In the genomic region with DNA sequence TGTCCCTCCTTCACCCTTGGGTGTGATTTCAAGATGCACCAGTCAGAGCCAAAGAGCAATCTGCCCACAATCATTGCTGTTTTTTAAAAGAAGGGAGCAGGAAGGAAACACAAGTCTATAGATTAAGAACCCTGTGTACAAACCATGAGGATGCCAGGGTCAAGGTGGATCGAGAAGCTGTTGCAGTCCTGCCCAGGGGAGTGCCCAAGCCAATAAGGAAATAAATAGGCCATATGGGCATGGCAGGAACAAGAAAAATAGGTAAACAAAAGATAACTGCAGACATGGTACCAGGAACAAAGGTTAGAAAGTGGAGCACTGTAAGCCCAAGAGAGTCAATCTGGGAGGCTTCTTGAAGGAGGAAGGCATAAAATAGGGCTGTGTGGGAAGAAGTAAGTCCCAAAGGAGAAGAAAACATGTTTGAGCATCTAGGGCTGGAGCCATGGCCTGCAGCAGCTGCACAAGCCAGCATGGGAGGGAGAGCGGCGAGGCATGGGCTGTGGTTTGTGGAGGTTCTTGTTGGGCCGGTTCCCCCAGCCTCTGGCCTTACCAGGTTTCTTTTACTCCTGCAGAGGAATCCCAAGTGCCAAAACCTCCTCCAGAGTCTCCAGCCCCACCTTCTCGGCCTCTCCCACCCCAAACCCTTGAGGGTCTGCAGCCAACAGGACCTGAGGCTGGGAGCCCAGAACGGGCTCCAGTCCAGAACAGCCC, we compare ENCODE assay signal across 23 cellular contexts. TPM values are rescaled to one million over a fixed set of nuclear protein-coding genes. Genes with fewer than 3 reads are reported as not detected.
DNase-seq lines count a peak whose midpoint lies in the region; ATAC-seq, FAIRE-seq and TF ChIP-seq lines count a peak whose summit lies in the region.
"Had no signal": no experiment of that assay in that cellular context is flagged by ENCODE, and none has a peak within 500 bp of the region (broad histone marks: within the 10 kb centered on the region; RNA-seq: fewer than 3 reads in every experiment).

No MANE protein-coding gene starts in this region.

- TF ChIP-seq RAD21 in GM12878 (IDR thresholded peaks at IDR 0.05; ENCODE audit: insufficient read depth, low read depth, low read length) = no peak

- SMC1A ChIA-PET in GM12878 (lab: Charles Lee; ENCODE audit: uncharacterized antibody, unreplicated experiment) = interaction anchor here (0.7 to 11.7 kb wide), 15 partner anchors 16 to 353 kb away, joined by 3 to 193 read pairs (median 5); partner anchors contain the start of gene INAVA

- H3K27me3 Mint-ChIP-seq in stimulated activated memory B cell treated with anti-CD40 and anti-IgM and Interleukin-4, amounts not matched to agents 10 μg/mL and 1 μg/mL and 100 μg/mL, for 72 hours = no peaks in the 10 kb centered on the region
- H3K27me3 Mint-ChIP-seq: activated naive CD4-positive, alpha-beta T cell treated with anti-CD3 and anti-CD28 coated beads, Interleukin-2, amount 50 U/mL, for 24 hours had no signal

- H4K20me1 ChIP-seq in GM12878 (ENCODE audit: control insufficient read depth, insufficient read depth) = no peaks in the 10 kb centered on the region

- TF ChIP-seq EP300 in GM12878 (IDR thresholded peaks at IDR 0.05; ENCODE audit: borderline replicate concordance in 1 of 2, control insufficient read depth in 1 of 2, low read depth in 2 of 2, low read length in 2 of 2) = no peak

- POLR2A ChIA-PET in GM12878 (lab: Charles Lee) = interaction anchor here (0.7 to 6.3 kb wide), 9 partner anchors 12 to 113 kb away, joined by 3 to 60 read pairs (median 10); partner anchors contain the start of gene INAVA

- RAD21 ChIA-PET in GM12878 (lab: Charles Lee; ENCODE audit: unreplicated experiment) = interaction anchor here (0.6 to 5.5 kb wide), 17 partner anchors 12 to 286 kb away, joined by 3 to 53 read pairs (median 7); partner anchors contain the start of gene INAVA

- H3K4me1 ChIP-seq in GM12878 (ENCODE audit: control insufficient read depth, insufficient read depth, low read length) = peaks cover 15% of the 10 kb centered on the region

- TF ChIP-seq POLR2A in GM12878 (IDR thresholded peaks at IDR 0.05; ENCODE audit: low read depth, low read length) = no peak

- peaks cover 7% of the 10 kb centered on the region for H3K36me3 Mint-ChIP-seq in stimulated activated memory B cell treated with anti-CD40 and anti-IgM and Interleukin-4, amounts not matched to agents 10 μg/mL and 1 μg/mL and 100 μg/mL, for 72 hours
- H3K36me3 Mint-ChIP-seq: activated naive CD4-positive, alpha-beta T cell treated with anti-CD3 and anti-CD28 coated beads, Interleukin-2, amount 50 U/mL, for 24 hours; CD8-positive, alpha-beta T cell had no signal

- TF ChIP-seq CTCF in GM13977 (IDR thresholded peaks at IDR 0.05; ENCODE audit: extremely low read depth, insufficient read depth, missing control alignments) = no peak
- no peak for TF ChIP-seq CTCF in GM12878 (IDR thresholded peaks at IDR 0.05 in 2 of 3, conservative IDR thresholded peaks at IDR 0.05 in 1 of 3; ENCODE audit: control insufficient read depth in 2 of 3, extremely low read depth in 1 of 3, insufficient read depth in 1 of 3, low read depth in 3 of 3, low read length in 3 of 3)

- no peak overlapping the region for H3K4me2 ChIP-seq in GM12878 (ENCODE audit: control insufficient read depth, insufficient read depth)
- H3K4me2 ChIP-seq: GM23338 had no signal

- no peak overlapping the region for H3K4me3 Mint-ChIP-seq in stimulated activated memory B cell treated with anti-CD40 and anti-IgM and Interleukin-4, amounts not matched to agents 10 μg/mL and 1 μg/mL and 100 μg/mL, for 72 hours
- H3K4me3 Mint-ChIP-seq: activated naive CD4-positive, alpha-beta T cell treated with anti-CD3 and anti-CD28 coated beads, Interleukin-2, amount 50 U/mL, for 24 hours; CD8-positive, alpha-beta T cell; effector memory CD8-positive, alpha-beta T cell; GM23338; mesothelial cell of epicardium had no signal

- H3K36me3 ChIP-seq in GM12878 (ENCODE audit: control insufficient read depth in 2 of 2, insufficient read depth in 2 of 2, low read length in 1 of 2) = peaks cover 0 to 4% of the 10 kb centered on the region in 2 experiments; a peak in 2 of 4 replicates

- no peak for FAIRE-seq in GM12878 (lab: Jason Lieb, UNC)
- FAIRE-seq: HTR-8/SVneo, TTC549 had no signal

- CTCF ChIA-PET in GM12878 (lab: Yijun Ruan, JAX) = interaction anchor here (0.6 to 9.2 kb wide), 11 partner anchors 11 to 287 kb away, joined by 3 to 131 read pairs (median 4); partner anchors contain the start of gene INAVA

- peak; percentile 18 for DNase-seq in GM13977 (ENCODE audit: low spot score)
- DNase-seq in GM12878 (ENCODE audit: low read depth, low spot score) = no peak
- DNase-seq in mucosa of gallbladder (ENCODE audit: low spot score) = peak; percentile 77
- DNase-seq in NCI-H748 treated with DMSO at 0.1 percent for 48 hours (lab: John Stamatoyannopoulos, UW) = no peak
- DNase-seq in hepatic stellate cell (ENCODE audit: low spot score) = no peak
- DNase-seq: CD8-positive, alpha-beta T cell; cerebellar nuclear complex; DMS79; effector memory CD8-positive, alpha-beta T cell; head of caudate nucleus; left lung; NCI-H1105; NCI-H2107; NCI-H524 treated with DMSO at 0.1 percent for 48 hours; testis had no signal

- WGBS in GM12878 (ENCODE audit: insufficient coverage, insufficient replicate concordance, low lambda C conversion rate, missing lambda C conversion rate) = 79% methylated on average over 6 of the region's 6 CpGs

- peaks cover 17% of the 10 kb centered on the region for H3K4me1 Mint-ChIP-seq in stimulated activated memory B cell treated with anti-CD40 and anti-IgM and Interleukin-4, amounts not matched to agents 10 μg/mL and 1 μg/mL and 100 μg/mL, for 72 hours
- H3K4me1 Mint-ChIP-seq: GM23338, mesothelial cell of epicardium had no signal

- no peak overlapping the region for H2AFZ ChIP-seq in GM12878 (ENCODE audit: control insufficient read depth, low read depth, low read length)
- H2AFZ ChIP-seq: GM23338 had no signal

- H3K4me3 ChIP-seq in GM12878 = no peak overlapping the region
- H3K4me3 ChIP-seq: GM23338, left lung, testis had no signal

- no peak for ATAC-seq in GM12878
- ATAC-seq in stimulated activated memory B cell treated with anti-CD40 and anti-IgM and Interleukin-4, amounts not matched to agents 10 μg/mL and 1 μg/mL and 100 μg/mL, for 72 hours = no peak
- no peak for ATAC-seq in HG02759 (IDR thresholded peaks at IDR 0.05; ENCODE audit: unreplicated experiment)
- ATAC-seq: CD8-positive, alpha-beta T cell; effector memory CD8-positive, alpha-beta T cell; GM23338; left lung had no signal

- no peak overlapping the region for H3K27ac ChIP-seq in GM12878 (ENCODE audit: control insufficient read depth, insufficient read depth)
- H3K27ac ChIP-seq: testis had no signal

- peaks cover 4% of the 10 kb centered on the region for H3K9me3 Mint-ChIP-seq in stimulated activated memory B cell treated with anti-CD40 and anti-IgM and Interleukin-4, amounts not matched to agents 10 μg/mL and 1 μg/mL and 100 μg/mL, for 72 hours
- H3K9me3 Mint-ChIP-seq: activated naive CD4-positive, alpha-beta T cell treated with anti-CD3 and anti-CD28 coated beads, Interleukin-2, amount 50 U/mL, for 24 hours; CD8-positive, alpha-beta T cell; effector memory CD8-positive, alpha-beta T cell; GM23338; mesothelial cell of epicardium had no signal

- H3K27me3 ChIP-seq in GM12878 (replicated peaks in 1 of 2; ENCODE audit: control insufficient read depth in 2 of 2, insufficient read depth in 2 of 2, low read length in 1 of 2) = no peaks in the 10 kb centered on the region
- H3K27me3 ChIP-seq: left lung, testis had no signal

- peak overlapping the region; percentile 23 for H3K27ac Mint-ChIP-seq in stimulated activated memory B cell treated with anti-CD40 and anti-IgM and Interleukin-4, amounts not matched to agents 10 μg/mL and 1 μg/mL and 100 μg/mL, for 72 hours
- H3K27ac Mint-ChIP-seq: activated naive CD4-positive, alpha-beta T cell treated with anti-CD3 and anti-CD28 coated beads, Interleukin-2, amount 50 U/mL, for 24 hours; CD8-positive, alpha-beta T cell; GM23338; mesothelial cell of epicardium had no signal

- intact Hi-C loops in GM12878 (cut with micrococcal nuclease; ENCODE audit: unreplicated experiment) = loop anchor here (5.0 kb wide), 2 partner anchors 41 to 281 kb away; no protein-coding TSS in a partner anchor

- in situ Hi-C loops in GM13977 (cut with MboI; ENCODE audit: low pct_unique_long_range_greater_than_20kb, low sequenced_read_pairs, unreplicated experiment) (no loop called here), GM12878 (cut with MboI) (loop anchor here (5.0 kb wide), 1 partner anchor 134 kb away; no protein-coding TSS in a partner anchor)

- TSS peak; percentile 68 for BruUV-seq in GM12878 (replicated peaks; lab: Mats Ljungman, UMichigan)

- no peak overlapping the region for H3K9ac ChIP-seq in GM12878 (ENCODE audit: control insufficient read depth, insufficient read depth, low read length)

- H3K9me3 ChIP-seq in GM12878 (replicated peaks; ENCODE audit: control insufficient read depth, insufficient read depth, low read length) = no peaks in the 10 kb centered on the region; the same call in 2 of the 3 replicates
- H3K9me3 ChIP-seq: left lung, testis had no signal

- no peaks in the 10 kb centered on the region for H3K79me2 ChIP-seq in GM12878 (ENCODE audit: control insufficient read depth, insufficient read depth, low read length)

RNA-seq across cellular contexts. Expression of gene INAVA, which starts 13.6 kb away (rescaled TPM):
- total RNA-seq in GM12878 (2013; cell fraction: nucleolus; rRNA removed) = 50.9 and 53.6 TPM in 2 replicates
- total RNA-seq in GM12878 (2014; rRNA removed) (9.8 and 13.0 TPM in 2 replicates), GM12878 (2014; rRNA removed; fragmentation: Illumina TruSeq; extraction: Trizol) (3.9 and 4.4 TPM in 2 replicates), GM12878 (2021) (14.0 and 14.8 TPM in 2 replicates), mucosa of gallbladder (152 TPM)
- 1.6 TPM for polyA plus RNA-seq in GM12878 (2011; ENCODE audit: low read depth)
- polyA plus RNA-seq in GM12878 (2011; rRNA removed) (8.1 and 12.9 TPM in 2 replicates), GM12878 (2014; fragmentation: Illumina TruSeq; extraction: Trizol) (7.5 and 9.2 TPM in 2 replicates), GM12878 (2014; fragmentation: Nextera tagmentation; extraction: Ambion mirVana) (1 to 10 TPM; 7.0 to 9.9 TPM), GM12878 (2014; rRNA removed) (12.2 and 15.4 TPM in 2 replicates), GM12878 (2016; fragmentation: Nextera tagmentation; extraction: Ambion mirVana) (1 to 10 TPM; 3.6 to 5.3 TPM)
- 18.6 and 22.9 TPM in 2 replicates for polyA plus RNA-seq in GM12878 (2011; cell fraction: cytosol; rRNA removed)
- 40.8 and 44.8 TPM in 2 replicates for polyA plus RNA-seq in GM12878 (2011; cell fraction: nucleus; rRNA removed)
- 2.3 and 4.3 TPM in 2 replicates for polyA plus RNA-seq in GM12878 (2012)
- 8.8 and 10.5 TPM in 2 replicates for polyA minus RNA-seq in GM12878 (2011; rRNA and poly(A)+ RNA removed)
- polyA minus RNA-seq in GM12878 (2011; cell fraction: cytosol; rRNA and poly(A)+ RNA removed) = 7.1 and 7.9 TPM in 2 replicates
- polyA minus RNA-seq in GM12878 (2011; cell fraction: nucleus; rRNA and poly(A)+ RNA removed) = 7.9 and 9.5 TPM in 2 replicates
- total RNA-seq: CD8-positive, alpha-beta T cell had no signal

RNA-seq across cellular contexts. Expression of gene GPR25, which starts 35.5 kb away (rescaled TPM):
- 0.33 TPM in 1 of 2 replicates, not detected in the other for total RNA-seq in GM12878 (2013; cell fraction: nucleolus; rRNA removed)
- total RNA-seq in GM12878 (2014; rRNA removed) (not detected in 2 replicates), GM12878 (2014; rRNA removed; fragmentation: Illumina TruSeq; extraction: Trizol) (not detected in 2 replicates), GM12878 (2021) (not detected in 2 replicates), mucosa of gallbladder (0.66 TPM)
- not detected for polyA plus RNA-seq in GM12878 (2011; ENCODE audit: low read depth)
- polyA plus RNA-seq in GM12878 (2011; rRNA removed) (not detected in 2 replicates), GM12878 (2014; fragmentation: Illumina TruSeq; extraction: Trizol) (not detected in 2 replicates), GM12878 (2014; fragmentation: Nextera tagmentation; extraction: Ambion mirVana) (not detected), GM12878 (2014; rRNA removed) (not detected in 2 replicates), GM12878 (2016; fragmentation: Nextera tagmentation; extraction: Ambion mirVana) (not detected)
- 0.06 and 0.13 TPM in 2 replicates for polyA plus RNA-seq in GM12878 (2011; cell fraction: cytosol; rRNA removed)
- polyA plus RNA-seq in GM12878 (2011; cell fraction: nucleus; rRNA removed) = 0.42 TPM in 2 replicates
- polyA plus RNA-seq in GM12878 (2012) = 0.18 and 0.22 TPM in 2 replicates
- not detected in 2 replicates for polyA minus RNA-seq in GM12878 (2011; rRNA and poly(A)+ RNA removed)
- not detected in 2 replicates for polyA minus RNA-seq in GM12878 (2011; cell fraction: cytosol; rRNA and poly(A)+ RNA removed)
- polyA minus RNA-seq in GM12878 (2011; cell fraction: nucleus; rRNA and poly(A)+ RNA removed) = 0.48 TPM in 1 of 2 replicates, not detected in the other
- total RNA-seq: GM23338, LHCN-M2 had no signal
- polyA plus RNA-seq: GM23338 had no signal

Comparison
In these comparisons a context has a peak if more than half of its experiments do, and no peak if none do; other contexts are left out.
1. DNase-seq: peak in GM13977 (single experiment) and mucosa of gallbladder (single experiment); none in GM12878 (single experiment), NCI-H748 treated with DMSO at 0.1 percent for 48 hours (single experiment) and hepatic stellate cell (single experiment).